ENCODE assay signal across 8 cellular contexts in the genomic region with DNA sequence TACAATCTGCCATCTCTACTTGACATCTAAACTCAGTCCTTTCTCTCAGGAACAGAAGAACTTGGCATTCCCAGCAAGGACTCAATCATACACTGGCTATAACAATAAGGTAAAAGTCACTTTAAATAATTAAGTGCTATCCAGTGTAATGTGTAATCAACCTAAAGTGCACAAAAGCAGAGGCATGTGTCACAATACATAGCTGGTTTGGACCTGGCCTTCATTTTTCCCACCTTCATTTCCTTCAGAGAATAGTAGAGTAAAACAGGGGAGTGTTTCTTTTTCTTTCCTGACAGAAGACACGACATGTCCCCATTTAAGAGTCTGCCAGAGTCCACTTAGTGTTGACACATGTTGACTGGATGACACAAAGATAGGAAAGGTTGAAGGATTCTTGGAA.
"Had no signal": no experiment of that assay in that cellular context is flagged by ENCODE, and none has a peak within 500 bp of the region (broad histone marks: within the 10 kb centered on the region; RNA-seq: fewer than 3 reads in every experiment).

No MANE protein-coding gene starts in this region.

- H3K9ac ChIP-seq: GM23248 had no signal

- H3K9me3 ChIP-seq: HAP-1 had no signal

- H3K27ac ChIP-seq: GM23248 had no signal

- H3K4me3 ChIP-seq: GM23248, GM23338, HAP-1 had no signal

- H2AFZ ChIP-seq: GM23248, GM23338 had no signal

- H3K4me1 ChIP-seq: HAP-1 had no signal

- DNase-seq: GM23248, GOT3, H7, H9, HCEC 1CT, HFFc6 had no signal

- H3K4me2 ChIP-seq: GM23338 had no signal

- H3K36me3 ChIP-seq: HAP-1 had no signal
